Comparison of ENCODE assay signal across 2 cellular contexts in the genomic region with DNA sequence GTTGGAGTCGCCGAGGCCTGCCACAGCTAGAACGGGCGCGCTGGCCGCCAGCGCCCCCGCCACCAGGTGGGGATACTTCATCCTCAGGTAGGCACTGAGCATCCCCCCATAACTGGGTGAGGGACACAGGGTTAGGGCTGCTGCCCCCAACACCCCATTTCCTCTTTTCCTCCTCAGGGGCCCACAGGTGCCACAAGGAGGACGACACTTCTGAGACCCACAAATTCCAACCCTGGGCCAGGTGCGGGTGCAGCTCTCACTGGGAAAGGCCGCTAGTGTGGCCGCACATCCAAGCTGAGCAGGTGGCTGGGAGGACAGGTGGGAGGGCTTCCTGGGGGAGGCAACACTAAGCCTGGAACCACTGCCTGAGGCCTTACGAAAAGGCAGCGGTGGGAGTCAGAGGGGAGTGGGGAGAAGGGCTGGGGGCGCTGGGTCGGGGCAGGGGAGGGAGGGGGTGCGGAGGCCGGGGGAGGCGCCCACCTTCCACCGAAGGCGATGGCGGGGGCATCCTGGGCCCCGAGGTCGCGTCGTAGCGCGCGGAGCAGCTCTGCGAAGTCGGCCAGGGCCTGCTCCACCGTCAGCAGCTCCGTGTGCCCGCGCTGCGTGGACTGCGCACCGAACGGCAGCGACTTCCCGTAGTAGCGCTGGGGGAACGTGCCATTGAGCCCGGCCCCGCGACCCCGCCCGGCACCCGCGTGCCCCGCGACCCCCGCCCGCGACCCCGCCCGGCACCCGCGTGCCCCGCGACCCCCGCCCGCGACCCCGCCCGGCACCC.
TF ChIP-seq lines count a peak whose summit lies in the region.

No MANE protein-coding gene starts in this region.

TF ChIP-seq in IMR-90, 13 proteins besides CTCF, POLR2A, EP300 and RAD21:
- TF ChIP-seq BHLHE40 (IDR thresholded peaks at IDR 0.05; ENCODE audit: low read depth, low read length), result no peak
- TF ChIP-seq MXI1 (IDR thresholded peaks at IDR 0.05; ENCODE audit: borderline replicate concordance, low read depth, low read length), result no peak
- TF ChIP-seq CHD1 (IDR thresholded peaks at IDR 0.05; ENCODE audit: low read depth, low read length), result no peak
- TF ChIP-seq RFX5 (IDR thresholded peaks at IDR 0.05; ENCODE audit: low read depth, low read length), result no peak
- TF ChIP-seq RCOR1 (IDR thresholded peaks at IDR 0.05; ENCODE audit: insufficient replicate concordance, low read length), result no peak
- TF ChIP-seq NFE2L2 (IDR thresholded peaks at IDR 0.05; ENCODE audit: low read depth, low read length), result no peak
- no peak for TF ChIP-seq FOS (IDR thresholded peaks at IDR 0.05; ENCODE audit: low read depth, low read length)
- TF ChIP-seq, protein P1, sequence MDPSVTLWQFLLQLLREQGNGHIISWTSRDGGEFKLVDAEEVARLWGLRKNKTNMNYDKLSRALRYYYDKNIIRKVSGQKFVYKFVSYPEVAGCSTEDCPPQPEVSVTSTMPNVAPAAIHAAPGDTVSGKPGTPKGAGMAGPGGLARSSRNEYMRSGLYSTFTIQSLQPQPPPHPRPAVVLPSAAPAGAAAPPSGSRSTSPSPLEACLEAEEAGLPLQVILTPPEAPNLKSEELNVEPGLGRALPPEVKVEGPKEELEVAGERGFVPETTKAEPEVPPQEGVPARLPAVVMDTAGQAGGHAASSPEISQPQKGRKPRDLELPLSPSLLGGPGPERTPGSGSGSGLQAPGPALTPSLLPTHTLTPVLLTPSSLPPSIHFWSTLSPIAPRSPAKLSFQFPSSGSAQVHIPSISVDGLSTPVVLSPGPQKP (IDR thresholded peaks at IDR 0.05; ENCODE audit: borderline replicate concordance, low read depth, low read length), result no peak
- TF ChIP-seq, protein P2, sequence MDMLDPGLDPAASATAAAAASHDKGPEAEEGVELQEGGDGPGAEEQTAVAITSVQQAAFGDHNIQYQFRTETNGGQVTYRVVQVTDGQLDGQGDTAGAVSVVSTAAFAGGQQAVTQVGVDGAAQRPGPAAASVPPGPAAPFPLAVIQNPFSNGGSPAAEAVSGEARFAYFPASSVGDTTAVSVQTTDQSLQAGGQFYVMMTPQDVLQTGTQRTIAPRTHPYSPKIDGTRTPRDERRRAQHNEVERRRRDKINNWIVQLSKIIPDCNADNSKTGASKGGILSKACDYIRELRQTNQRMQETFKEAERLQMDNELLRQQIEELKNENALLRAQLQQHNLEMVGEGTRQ (IDR thresholded peaks at IDR 0.05; ENCODE audit: low read depth, low read length), result no peak
- no peak for TF ChIP-seq MAFK (IDR thresholded peaks at IDR 0.05; ENCODE audit: low read depth, low read length)
- no peak for TF ChIP-seq SMC3 (IDR thresholded peaks at IDR 0.05; ENCODE audit: low read depth, low read length)
- no peak for TF ChIP-seq CEBPB (IDR thresholded peaks at IDR 0.05; ENCODE audit: low read depth, low read length)
- TF ChIP-seq MAZ (IDR thresholded peaks at IDR 0.05; ENCODE audit: borderline replicate concordance, low read depth, low read length), result no peak

TF ChIP-seq in K562, 482 proteins besides CTCF, POLR2A, EP300 and RAD21 (continues in another document):
- TF ChIP-seq, protein P3, sequence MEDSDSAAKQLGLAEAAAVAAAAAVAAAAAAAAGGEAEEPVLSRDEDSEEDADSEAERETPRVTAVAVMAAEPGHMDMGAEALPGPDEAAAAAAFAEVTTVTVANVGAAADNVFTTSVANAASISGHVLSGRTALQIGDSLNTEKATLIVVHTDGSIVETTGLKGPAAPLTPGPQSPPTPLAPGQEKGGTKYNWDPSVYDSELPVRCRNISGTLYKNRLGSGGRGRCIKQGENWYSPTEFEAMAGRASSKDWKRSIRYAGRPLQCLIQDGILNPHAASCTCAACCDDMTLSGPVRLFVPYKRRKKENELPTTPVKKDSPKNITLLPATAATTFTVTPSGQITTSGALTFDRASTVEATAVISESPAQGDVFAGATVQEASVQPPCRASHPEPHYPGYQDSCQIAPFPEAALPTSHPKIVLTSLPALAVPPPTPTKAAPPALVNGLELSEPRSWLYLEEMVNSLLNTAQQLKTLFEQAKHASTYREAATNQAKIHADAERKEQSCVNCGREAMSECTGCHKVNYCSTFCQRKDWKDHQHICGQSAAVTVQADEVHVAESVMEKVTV (CRISPR knock-in tag; IDR thresholded peaks at IDR 0.05), result no peak
- TF ChIP-seq FOXM1 (IDR thresholded peaks at IDR 0.05; ENCODE audit: low read depth) (no peak), FOXM1 (CRISPR knock-in tag; IDR thresholded peaks at IDR 0.05; ENCODE audit: low read depth) (no peak), POU5F1 (IDR thresholded peaks at IDR 0.05; ENCODE audit: borderline replicate concordance, low read depth, low read length, partially characterized antibody) (no peak), NFATC3 (IDR thresholded peaks at IDR 0.05) (no peak), PCBP2 (IDR thresholded peaks at IDR 0.05; ENCODE audit: low read depth, low read length, poor library complexity, severe bottlenecking) (no peak), ZC3H4 (CRISPR knock-in tag; IDR thresholded peaks at IDR 0.05; ENCODE audit: borderline replicate concordance) (no peak), SIRT6 (IDR thresholded peaks at IDR 0.05; ENCODE audit: low read depth, low read length) (no peak), HDAC2 (IDR thresholded peaks at IDR 0.05) (no peak), HNRNPK (IDR thresholded peaks at IDR 0.05; ENCODE audit: low read depth, low read length, poor library complexity, severe bottlenecking) (no peak), FOXJ2 (tag; IDR thresholded peaks at IDR 0.05) (no peak), HNRNPLL (IDR thresholded peaks at IDR 0.05; ENCODE audit: low read depth, low read length, poor library complexity, severe bottlenecking) (peak; percentile 96), ZNF583 (CRISPR knock-in tag; IDR thresholded peaks at IDR 0.05) (no peak), ZFX (CRISPR knock-in tag; IDR thresholded peaks at IDR 0.05) (no peak), ZC3H11A (IDR thresholded peaks at IDR 0.05; ENCODE audit: low read depth, low read length) (no peak), FOSL1 (tag; conservative IDR thresholded peaks at IDR 0.05) (no peak), CBX5 (IDR thresholded peaks at IDR 0.05; ENCODE audit: borderline replicate concordance, low read depth) (no peak), ZNF589 (CRISPR knock-in tag; IDR thresholded peaks at IDR 0.05; ENCODE audit: low read depth) (no peak), TBL1XR1 (IDR thresholded peaks at IDR 0.05; ENCODE audit: low read length in 2 of 2) (no peak), CREB1 (IDR thresholded peaks at IDR 0.05) (no peak), CREB1 (CRISPR knock-in tag; IDR thresholded peaks at IDR 0.05) (no peak), ZFP36 (IDR thresholded peaks at IDR 0.05; ENCODE audit: low read depth, low read length, partially characterized antibody) (peak; percentile 93), C11orf30 (IDR thresholded peaks at IDR 0.05; ENCODE audit: low read depth) (no peak), RCOR1 (IDR thresholded peaks at IDR 0.05; ENCODE audit: borderline replicate concordance in 1 of 2, low read depth in 2 of 2, low read length in 2 of 2) (0 out of 4 replicates have a peak, but pooled peaks of 1 of the 2 experiments have one; percentile 6), HNRNPL (IDR thresholded peaks at IDR 0.05; ENCODE audit: low read depth, low read length) (no peak), POLR2G (IDR thresholded peaks at IDR 0.05; ENCODE audit: low read depth, low read length) (peak; percentile 31; the same call in 1 of the 2 replicates), MTF1 (CRISPR knock-in tag; IDR thresholded peaks at IDR 0.05; ENCODE audit: borderline replicate concordance) (no peak), FOXP1 (CRISPR knock-in tag; IDR thresholded peaks at IDR 0.05) (no peak), ZNF212 (CRISPR knock-in tag; IDR thresholded peaks at IDR 0.05) (no peak), ETV1 (tag; conservative IDR thresholded peaks at IDR 0.05; ENCODE audit: low read depth) (no peak), RBM14 (IDR thresholded peaks at IDR 0.05; ENCODE audit: borderline replicate concordance, insufficient read depth, low read depth, low read length) (no peak)
- TF ChIP-seq, protein P4, sequence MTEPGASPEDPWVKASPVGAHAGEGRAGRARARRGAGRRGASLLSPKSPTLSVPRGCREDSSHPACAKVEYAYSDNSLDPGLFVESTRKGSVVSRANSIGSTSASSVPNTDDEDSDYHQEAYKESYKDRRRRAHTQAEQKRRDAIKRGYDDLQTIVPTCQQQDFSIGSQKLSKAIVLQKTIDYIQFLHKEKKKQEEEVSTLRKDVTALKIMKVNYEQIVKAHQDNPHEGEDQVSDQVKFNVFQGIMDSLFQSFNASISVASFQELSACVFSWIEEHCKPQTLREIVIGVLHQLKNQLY (CRISPR knock-in tag; conservative IDR thresholded peaks at IDR 0.05), result no peak
- TF ChIP-seq, protein P5, sequence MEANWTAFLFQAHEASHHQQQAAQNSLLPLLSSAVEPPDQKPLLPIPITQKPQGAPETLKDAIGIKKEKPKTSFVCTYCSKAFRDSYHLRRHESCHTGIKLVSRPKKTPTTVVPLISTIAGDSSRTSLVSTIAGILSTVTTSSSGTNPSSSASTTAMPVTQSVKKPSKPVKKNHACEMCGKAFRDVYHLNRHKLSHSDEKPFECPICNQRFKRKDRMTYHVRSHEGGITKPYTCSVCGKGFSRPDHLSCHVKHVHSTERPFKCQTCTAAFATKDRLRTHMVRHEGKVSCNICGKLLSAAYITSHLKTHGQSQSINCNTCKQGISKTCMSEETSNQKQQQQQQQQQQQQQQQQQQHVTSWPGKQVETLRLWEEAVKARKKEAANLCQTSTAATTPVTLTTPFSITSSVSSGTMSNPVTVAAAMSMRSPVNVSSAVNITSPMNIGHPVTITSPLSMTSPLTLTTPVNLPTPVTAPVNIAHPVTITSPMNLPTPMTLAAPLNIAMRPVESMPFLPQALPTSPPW (CRISPR knock-in tag; IDR thresholded peaks at IDR 0.05), result no peak
- TF ChIP-seq, protein P6, sequence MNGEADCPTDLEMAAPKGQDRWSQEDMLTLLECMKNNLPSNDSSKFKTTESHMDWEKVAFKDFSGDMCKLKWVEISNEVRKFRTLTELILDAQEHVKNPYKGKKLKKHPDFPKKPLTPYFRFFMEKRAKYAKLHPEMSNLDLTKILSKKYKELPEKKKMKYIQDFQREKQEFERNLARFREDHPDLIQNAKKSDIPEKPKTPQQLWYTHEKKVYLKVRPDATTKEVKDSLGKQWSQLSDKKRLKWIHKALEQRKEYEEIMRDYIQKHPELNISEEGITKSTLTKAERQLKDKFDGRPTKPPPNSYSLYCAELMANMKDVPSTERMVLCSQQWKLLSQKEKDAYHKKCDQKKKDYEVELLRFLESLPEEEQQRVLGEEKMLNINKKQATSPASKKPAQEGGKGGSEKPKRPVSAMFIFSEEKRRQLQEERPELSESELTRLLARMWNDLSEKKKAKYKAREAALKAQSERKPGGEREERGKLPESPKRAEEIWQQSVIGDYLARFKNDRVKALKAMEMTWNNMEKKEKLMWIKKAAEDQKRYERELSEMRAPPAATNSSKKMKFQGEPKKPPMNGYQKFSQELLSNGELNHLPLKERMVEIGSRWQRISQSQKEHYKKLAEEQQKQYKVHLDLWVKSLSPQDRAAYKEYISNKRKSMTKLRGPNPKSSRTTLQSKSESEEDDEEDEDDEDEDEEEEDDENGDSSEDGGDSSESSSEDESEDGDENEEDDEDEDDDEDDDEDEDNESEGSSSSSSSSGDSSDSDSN (IDR thresholded peaks at IDR 0.05; ENCODE audit: borderline replicate concordance in 1 of 2, low read depth in 2 of 2, low read length in 2 of 2), result no peak
- TF ChIP-seq, protein P7, sequence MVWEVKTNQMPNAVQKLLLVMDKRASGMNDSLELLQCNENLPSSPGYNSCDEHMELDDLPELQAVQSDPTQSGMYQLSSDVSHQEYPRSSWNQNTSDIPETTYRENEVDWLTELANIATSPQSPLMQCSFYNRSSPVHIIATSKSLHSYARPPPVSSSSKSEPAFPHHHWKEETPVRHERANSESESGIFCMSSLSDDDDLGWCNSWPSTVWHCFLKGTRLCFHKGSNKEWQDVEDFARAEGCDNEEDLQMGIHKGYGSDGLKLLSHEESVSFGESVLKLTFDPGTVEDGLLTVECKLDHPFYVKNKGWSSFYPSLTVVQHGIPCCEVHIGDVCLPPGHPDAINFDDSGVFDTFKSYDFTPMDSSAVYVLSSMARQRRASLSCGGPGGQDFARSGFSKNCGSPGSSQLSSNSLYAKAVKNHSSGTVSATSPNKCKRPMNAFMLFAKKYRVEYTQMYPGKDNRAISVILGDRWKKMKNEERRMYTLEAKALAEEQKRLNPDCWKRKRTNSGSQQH (CRISPR knock-in tag; IDR thresholded peaks at IDR 0.05), result no peak
- TF ChIP-seq, protein P8, sequence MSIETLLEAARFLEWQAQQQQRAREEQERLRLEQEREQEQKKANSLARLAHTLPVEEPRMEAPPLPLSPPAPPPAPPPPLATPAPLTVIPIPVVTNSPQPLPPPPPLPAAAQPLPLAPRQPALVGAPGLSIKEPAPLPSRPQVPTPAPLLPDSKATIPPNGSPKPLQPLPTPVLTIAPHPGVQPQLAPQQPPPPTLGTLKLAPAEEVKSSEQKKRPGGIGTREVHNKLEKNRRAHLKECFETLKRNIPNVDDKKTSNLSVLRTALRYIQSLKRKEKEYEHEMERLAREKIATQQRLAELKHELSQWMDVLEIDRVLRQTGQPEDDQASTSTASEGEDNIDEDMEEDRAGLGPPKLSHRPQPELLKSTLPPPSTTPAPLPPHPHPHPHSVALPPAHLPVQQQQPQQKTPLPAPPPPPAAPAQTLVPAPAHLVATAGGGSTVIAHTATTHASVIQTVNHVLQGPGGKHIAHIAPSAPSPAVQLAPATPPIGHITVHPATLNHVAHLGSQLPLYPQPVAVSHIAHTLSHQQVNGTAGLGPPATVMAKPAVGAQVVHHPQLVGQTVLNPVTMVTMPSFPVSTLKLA (conservative IDR thresholded peaks at IDR 0.05), result no peak
- TF ChIP-seq, protein P9, sequence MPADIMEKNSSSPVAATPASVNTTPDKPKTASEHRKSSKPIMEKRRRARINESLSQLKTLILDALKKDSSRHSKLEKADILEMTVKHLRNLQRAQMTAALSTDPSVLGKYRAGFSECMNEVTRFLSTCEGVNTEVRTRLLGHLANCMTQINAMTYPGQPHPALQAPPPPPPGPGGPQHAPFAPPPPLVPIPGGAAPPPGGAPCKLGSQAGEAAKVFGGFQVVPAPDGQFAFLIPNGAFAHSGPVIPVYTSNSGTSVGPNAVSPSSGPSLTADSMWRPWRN (IDR thresholded peaks at IDR 0.05; ENCODE audit: low read depth), result no peak
- TF ChIP-seq, protein P10, sequence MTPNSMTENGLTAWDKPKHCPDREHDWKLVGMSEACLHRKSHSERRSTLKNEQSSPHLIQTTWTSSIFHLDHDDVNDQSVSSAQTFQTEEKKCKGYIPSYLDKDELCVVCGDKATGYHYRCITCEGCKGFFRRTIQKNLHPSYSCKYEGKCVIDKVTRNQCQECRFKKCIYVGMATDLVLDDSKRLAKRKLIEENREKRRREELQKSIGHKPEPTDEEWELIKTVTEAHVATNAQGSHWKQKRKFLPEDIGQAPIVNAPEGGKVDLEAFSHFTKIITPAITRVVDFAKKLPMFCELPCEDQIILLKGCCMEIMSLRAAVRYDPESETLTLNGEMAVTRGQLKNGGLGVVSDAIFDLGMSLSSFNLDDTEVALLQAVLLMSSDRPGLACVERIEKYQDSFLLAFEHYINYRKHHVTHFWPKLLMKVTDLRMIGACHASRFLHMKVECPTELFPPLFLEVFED (CRISPR knock-in tag; conservative IDR thresholded peaks at IDR 0.05), result no peak
- TF ChIP-seq, protein P11, sequence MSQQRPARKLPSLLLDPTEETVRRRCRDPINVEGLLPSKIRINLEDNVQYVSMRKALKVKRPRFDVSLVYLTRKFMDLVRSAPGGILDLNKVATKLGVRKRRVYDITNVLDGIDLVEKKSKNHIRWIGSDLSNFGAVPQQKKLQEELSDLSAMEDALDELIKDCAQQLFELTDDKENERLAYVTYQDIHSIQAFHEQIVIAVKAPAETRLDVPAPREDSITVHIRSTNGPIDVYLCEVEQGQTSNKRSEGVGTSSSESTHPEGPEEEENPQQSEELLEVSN (IDR thresholded peaks at IDR 0.05; ENCODE audit: borderline replicate concordance in 1 of 2, extremely low read depth in 1 of 2, insufficient read depth in 1 of 2, insufficient read length in 1 of 2, low read depth in 1 of 2, low read length in 1 of 2, poor library complexity in 1 of 2, severe bottlenecking in 1 of 2), result peak; percentile 20 to 61
